8 cellular contexts compared by ENCODE assay signal in the genomic region with DNA sequence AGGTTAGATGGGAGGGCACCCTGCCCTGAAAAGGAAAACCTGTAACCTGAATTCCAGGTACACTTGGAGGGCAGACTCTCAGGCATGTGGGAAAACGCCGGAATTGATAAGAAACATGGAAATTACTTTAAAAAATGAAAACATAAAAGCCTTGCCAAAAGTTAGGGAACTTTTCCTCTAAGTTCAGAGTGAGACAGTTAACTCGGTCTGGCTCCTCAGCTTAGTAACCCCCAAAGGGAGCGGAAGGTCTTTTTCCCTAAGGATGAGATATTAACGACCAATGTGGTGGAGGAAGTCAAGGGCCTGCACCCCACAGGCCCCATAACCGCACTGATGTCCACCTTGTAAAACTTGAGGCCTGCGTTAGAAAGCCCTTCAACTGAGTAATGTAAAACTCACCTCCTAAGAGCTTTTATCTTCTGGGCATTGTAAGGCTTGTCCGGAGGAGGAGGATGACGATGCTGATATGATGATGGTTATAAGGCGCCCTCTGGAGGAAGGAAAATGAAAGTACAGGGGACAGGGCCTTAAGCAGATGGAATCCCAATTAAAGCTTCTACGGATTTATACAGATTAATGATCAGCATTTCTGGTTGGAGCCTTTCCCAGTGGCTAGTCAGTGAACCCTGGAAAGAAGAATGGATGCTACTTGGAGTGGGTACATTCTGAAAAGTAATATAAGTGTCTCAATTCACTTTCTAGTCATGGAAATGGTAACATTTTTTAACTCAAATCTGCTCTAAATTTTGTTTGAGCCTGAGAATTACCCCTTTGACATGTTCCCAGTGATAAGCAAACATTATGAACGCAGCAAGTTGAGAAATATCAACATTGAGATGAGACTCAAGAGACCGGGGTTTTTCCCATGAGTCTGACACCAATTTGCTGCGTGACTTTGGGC. TPM values are rescaled to one million over a fixed set of nuclear protein-coding genes. Genes with fewer than 3 reads are reported as not detected.
DNase-seq lines count a peak whose midpoint lies in the region; ATAC-seq and TF ChIP-seq lines count a peak whose summit lies in the region.

No MANE protein-coding gene starts in this region.

- POLR2A ChIA-PET in CD8-positive, alpha-beta T cell (lab: Charles Lee): no interaction called here

- intact Hi-C loops in CD8-positive, alpha-beta T cell (cut with DNase I, micrococcal nuclease): loop anchor here in 1 of 2 experiments (10.0 kb wide), 1 partner anchor 1151 kb away; no protein-coding TSS in a partner anchor

- no peak for DNase-seq in CD8-positive, alpha-beta T cell
- DNase-seq in NCI-H2029 treated with DMSO at 0.1 percent for 48 hours (lab: John Stamatoyannopoulos, UW) (peak; percentile 89), WERI-Rb-1 (peak; percentile 67), fibroblast of gingiva (ENCODE audit: low read depth) (peak; percentile 84), naive B cell (peak; percentile 65), mesenteric fat pad (ENCODE audit: low spot score) (no peak)

- peak; percentile 64 for ATAC-seq in CD8-positive, alpha-beta T cell
- ATAC-seq in GM18868 (IDR thresholded peaks at IDR 0.05; ENCODE audit: unreplicated experiment) (peak; percentile 95), HG03060 (IDR thresholded peaks at IDR 0.05; ENCODE audit: low read depth, unreplicated experiment) (peak; percentile 83), naive B cell (ENCODE audit: low read depth in 2 of 2) (peak; percentile 72 to 80)

- CTCF ChIA-PET in CD8-positive, alpha-beta T cell (lab: Charles Lee): interaction anchor here (1.1 kb wide), 1 partner anchor 10 kb away, joined by 3 read pairs; no protein-coding TSS in a partner anchor

- H3K9me3 ChIP-seq in CD8-positive, alpha-beta T cell (ENCODE audit: low read length): no peaks in the 10 kb centered on the region
- no peaks in the 10 kb centered on the region for H3K9me3 ChIP-seq in WERI-Rb-1 (ENCODE audit: severe bottlenecking)

- H3K4me3 Mint-ChIP-seq in CD8-positive, alpha-beta T cell: peak overlapping the region; percentile 67
- H3K4me3 Mint-ChIP-seq in naive B cell: peak overlapping the region; percentile 10 to 93 (median 86)

- TF ChIP-seq CTCF in CD8-positive, alpha-beta T cell (IDR thresholded peaks at IDR 0.05): peak; percentile 58
- TF ChIP-seq CTCF in WERI-Rb-1 (IDR thresholded peaks at IDR 0.05; ENCODE audit: low read depth, low read length): peak; percentile 50

- no peak overlapping the region for H3K27ac ChIP-seq in CD8-positive, alpha-beta T cell (ENCODE audit: low read depth, low read length)
- H3K27ac ChIP-seq in WERI-Rb-1: peak overlapping the region; percentile 50

- peaks cover 8% of the 10 kb centered on the region for H3K4me1 ChIP-seq in CD8-positive, alpha-beta T cell (ENCODE audit: insufficient read depth, low read length)

- no peaks in the 10 kb centered on the region for H3K36me3 ChIP-seq in CD8-positive, alpha-beta T cell (ENCODE audit: insufficient read depth, low read length)
- no peaks in the 10 kb centered on the region for H3K36me3 ChIP-seq in WERI-Rb-1

- peaks cover 22% of the 10 kb centered on the region for H3K4me1 Mint-ChIP-seq in CD8-positive, alpha-beta T cell (ENCODE audit: low read depth)
- peaks cover 9 to 26% (median 23%) of the 10 kb centered on the region in 3 donors for H3K4me1 Mint-ChIP-seq in naive B cell

- H3K36me3 Mint-ChIP-seq in CD8-positive, alpha-beta T cell: no peaks in the 10 kb centered on the region
- H3K36me3 Mint-ChIP-seq in naive B cell: no peaks in the 10 kb centered on the region

- H3K9me3 Mint-ChIP-seq in CD8-positive, alpha-beta T cell: no peaks in the 10 kb centered on the region
- peaks cover 0 to 2% (median 0%) of the 10 kb centered on the region in 7 donors for H3K9me3 Mint-ChIP-seq in naive B cell

- peaks cover 4% of the 10 kb centered on the region for H3K27me3 ChIP-seq in CD8-positive, alpha-beta T cell (ENCODE audit: insufficient read depth, low read length)
- no peaks in the 10 kb centered on the region for H3K27me3 ChIP-seq in WERI-Rb-1 (ENCODE audit: insufficient read depth, low read depth, severe bottlenecking)

- peaks cover 25% of the 10 kb centered on the region for H3K27me3 Mint-ChIP-seq in CD8-positive, alpha-beta T cell (ENCODE audit: low read depth)
- peaks cover 0 to 47% (median 34%) of the 10 kb centered on the region in 3 donors for H3K27me3 Mint-ChIP-seq in naive B cell

- H3K27ac Mint-ChIP-seq in CD8-positive, alpha-beta T cell: no peak overlapping the region
- H3K27ac Mint-ChIP-seq in naive B cell: peak overlapping the region in 2 of 6 donors; percentile 74 to 89

- peak overlapping the region; percentile 23 for H3K4me3 ChIP-seq in CD8-positive, alpha-beta T cell (ENCODE audit: low read depth, low read length)
- no peak overlapping the region for H3K4me3 ChIP-seq in WERI-Rb-1 (ENCODE audit: low read depth, low read length)

RNA-seq across cellular contexts. Expression of a gene that starts 0.7 kb away (rescaled TPM):
- total RNA-seq in CD8-positive, alpha-beta T cell: not detected
- under 1 TPM in 1 of 6 donors, not detected in 5; 0.41 TPM for polyA plus RNA-seq in naive B cell (ENCODE audit: low read depth in 6 of 6)
- 401 TPM for total RNA-seq in mesenteric fat pad

Comparison
In these comparisons a context has a peak if more than half of its experiments do, and no peak if none do; other contexts are left out.
1. DNase-seq: peak in NCI-H2029 treated with DMSO at 0.1 percent for 48 hours (single experiment), WERI-Rb-1 (single experiment), fibroblast of gingiva (single experiment) and naive B cell (single experiment); none in CD8-positive, alpha-beta T cell (0 of 7) and mesenteric fat pad (single experiment).
2. RNA of a gene that starts 0.7 kb away (total RNA-seq): 401 TPM in mesenteric fat pad (single experiment); not detected in CD8-positive, alpha-beta T cell; every median in the first group is over 100 times any median in the second.
3. Peak in every context shown above with its lines, with median percentiles within 50 percentile points of each other: ATAC-seq.